ENCODE assay signal across 21 cellular contexts in the genomic region with DNA sequence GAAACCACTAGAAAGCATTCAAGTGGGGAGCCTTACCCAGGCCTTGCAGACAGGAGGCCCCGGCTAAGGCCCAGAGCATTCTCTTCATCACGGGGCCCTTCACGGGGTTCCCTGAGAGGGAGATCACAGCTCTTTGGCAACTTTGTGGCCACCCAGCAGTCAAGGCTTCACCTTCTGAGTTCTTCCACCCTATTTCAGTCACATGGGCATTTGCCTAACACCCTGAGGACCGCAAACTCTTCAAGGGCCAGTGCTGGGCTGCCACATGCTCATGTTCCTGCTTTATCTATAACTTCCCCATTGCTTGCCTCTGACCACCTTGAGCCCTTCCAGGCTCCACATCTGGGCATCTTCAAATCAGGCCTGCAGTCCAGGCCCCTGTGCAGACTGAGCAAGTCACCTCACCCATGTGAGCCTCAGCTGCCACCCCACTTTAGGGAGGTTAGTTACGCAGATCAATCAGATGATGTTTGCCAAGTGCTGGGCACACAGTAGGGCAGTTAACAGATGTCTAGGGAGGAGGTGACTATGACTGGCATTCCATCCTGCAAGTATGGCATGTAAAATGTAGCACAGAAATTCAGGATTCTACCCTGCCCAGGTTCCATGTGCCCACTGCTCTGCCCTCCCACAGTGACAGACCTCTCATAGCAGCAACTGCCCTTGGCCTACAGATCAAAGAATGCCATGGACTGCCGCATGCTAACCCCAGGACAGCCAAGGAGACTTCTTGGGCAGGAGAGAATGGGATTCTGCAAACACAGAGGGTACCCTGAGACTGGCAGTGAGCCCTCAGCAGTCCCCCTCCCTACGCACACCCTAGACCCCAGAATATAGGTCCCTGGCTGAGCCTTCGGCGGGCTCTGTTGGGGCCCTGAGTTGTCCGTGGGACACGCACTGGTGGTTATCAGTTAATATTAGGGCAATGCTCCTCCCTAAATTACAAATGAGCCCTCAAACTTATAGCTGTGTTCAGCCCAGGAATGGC. TPM values are rescaled to one million over a fixed set of nuclear protein-coding genes. Genes with fewer than 3 reads are reported as not detected.
A peak's percentile ranks its signal among the peaks of the same experiment; 100 is the strongest.
DNase-seq lines count a peak whose midpoint lies in the region; ATAC-seq and TF ChIP-seq lines count a peak whose summit lies in the region.
"Had no signal": no experiment of that assay in that cellular context is flagged by ENCODE, and none has a peak within 500 bp of the region (broad histone marks: within the 10 kb centered on the region; RNA-seq: fewer than 3 reads in every experiment).

No MANE protein-coding gene starts in this region.

- no peak for ATAC-seq in GM19452 (IDR thresholded peaks at IDR 0.05; ENCODE audit: unreplicated experiment)
- ATAC-seq: CD8-positive, alpha-beta T cell; foreskin keratinocyte; T-cell had no signal

- no peaks in the 10 kb centered on the region for H4K20me1 ChIP-seq in neural progenitor cell (ENCODE audit: low read depth)
- no peaks in the 10 kb centered on the region for H4K20me1 ChIP-seq in smooth muscle cell (ENCODE audit: low read depth)

- H3K36me3 ChIP-seq in neural progenitor cell (no peaks in the 10 kb centered on the region), smooth muscle cell (ENCODE audit: low read depth) (no peaks in the 10 kb centered on the region)
- H3K36me3 ChIP-seq: brain microvascular endothelial cell had no signal

- no peak overlapping the region for H3K9ac ChIP-seq in neural progenitor cell
- H3K9ac ChIP-seq in smooth muscle cell (ENCODE audit: low read depth): no peak overlapping the region

- DNase-seq in CD14-positive monocyte (ENCODE audit: low spot score) (peak; percentile 78), NOMO-1 treated with DMSO at 0.1 percent for 48 hours (lab: John Stamatoyannopoulos, UW; ENCODE audit: unreplicated experiment) (peak; percentile 92), globus pallidus (ENCODE audit: low spot score) (peak; percentile 43), neural progenitor cell (ENCODE audit: low spot score) (no peak), NCI-H1694 treated with DMSO at 0.1 percent for 48 hours (lab: John Stamatoyannopoulos, UW) (no peak), smooth muscle cell (lab: John Stamatoyannopoulos, UW; ENCODE audit: unreplicated experiment) (no peak)
- no peak for DNase-seq in activated CD4-positive, alpha-beta T cell treated with anti-CD3 and anti-CD28 coated beads, Interleukin-2, amount 50 U/mL, for 1 hour
- DNase-seq: activated CD8-positive, alpha-beta T cell treated with anti-CD3 and anti-CD28 coated beads, Interleukin-2, amount 10 ng/mL, durations not matched to agents 7 days and 5 days; activated naive CD8-positive, alpha-beta T cell treated with anti-CD3 and anti-CD28 coated beads, Interleukin-2, amount 10 ng/mL, durations not matched to agents 7 days and 5 days; activated T-cell treated with anti-CD3 and anti-CD28 coated beads, Interleukin-2, amount 50 U/mL, for 48 hours; brain microvascular endothelial cell; CD8-positive, alpha-beta T cell; DMS79; foreskin keratinocyte; GOT3; NCI-H1092 treated with DMSO at 0.1 percent for 48 hours; stimulated activated CD4-positive, alpha-beta T cell treated with anti-CD3 and anti-CD28 coated beads, Interleukin-2, amount 100 ng/mL, for 48 hours had no signal

- H3K27me3 ChIP-seq in neural progenitor cell (no peaks in the 10 kb centered on the region), smooth muscle cell (ENCODE audit: low read depth) (no peaks in the 10 kb centered on the region)
- H3K27me3 ChIP-seq: brain microvascular endothelial cell, foreskin keratinocyte had no signal

- H3K27ac Mint-ChIP-seq in CD14-positive monocyte: peak overlapping the region; percentile 54 to 87 (median 81)
- H3K27ac Mint-ChIP-seq in neural progenitor cell: peak overlapping the region; percentile 74
- H3K27ac Mint-ChIP-seq: activated naive CD8-positive, alpha-beta T cell treated with anti-CD3 and anti-CD28 coated beads, Interleukin-2, amount 10 ng/mL, durations not matched to agents 7 days and 5 days; CD8-positive, alpha-beta T cell; IgD-negative memory B cell; T-cell had no signal

- H3K4me1 ChIP-seq in neural progenitor cell (no peaks in the 10 kb centered on the region), smooth muscle cell (ENCODE audit: low read depth) (no peaks in the 10 kb centered on the region)
- H3K4me1 ChIP-seq: foreskin keratinocyte had no signal

- WGBS in smooth muscle cell (ENCODE audit: low lambda C conversion rate): 94% methylated on average over 11 of the region's 11 CpGs

- H3K4me3 Mint-ChIP-seq in CD14-positive monocyte (no peak overlapping the region), neural progenitor cell (no peak overlapping the region)
- H3K4me3 Mint-ChIP-seq: activated CD8-positive, alpha-beta T cell treated with anti-CD3 and anti-CD28 coated beads, Interleukin-2, amount 10 ng/mL, durations not matched to agents 7 days and 5 days; activated naive CD8-positive, alpha-beta T cell treated with anti-CD3 and anti-CD28 coated beads, Interleukin-2, amount 10 ng/mL, durations not matched to agents 7 days and 5 days; CD8-positive, alpha-beta T cell; T-cell had no signal

- H3K4me3 ChIP-seq in neural progenitor cell (no peak overlapping the region), smooth muscle cell (no peak overlapping the region)
- H3K4me3 ChIP-seq: mucosa of descending colon had no signal

- no peak overlapping the region for H3K4me2 ChIP-seq in neural progenitor cell
- no peak overlapping the region for H3K4me2 ChIP-seq in smooth muscle cell

- H3K36me3 Mint-ChIP-seq in CD14-positive monocyte (no peaks in the 10 kb centered on the region), neural progenitor cell (no peaks in the 10 kb centered on the region)
- H3K36me3 Mint-ChIP-seq: activated naive CD8-positive, alpha-beta T cell treated with anti-CD3 and anti-CD28 coated beads, Interleukin-2, amount 10 ng/mL, durations not matched to agents 7 days and 5 days; CD8-positive, alpha-beta T cell; IgD-negative memory B cell; T-cell had no signal

- intact Hi-C loops in CD14-positive monocyte (cut with micrococcal nuclease): loop anchor here in 1 of 2 donors (5.0 kb wide), 1 partner anchor 51 kb away; the partner anchor contains the start of gene ARPIN

- no peak overlapping the region for H2AFZ ChIP-seq in neural progenitor cell (replicated peaks)
- no peak overlapping the region for H2AFZ ChIP-seq in smooth muscle cell (ENCODE audit: low read depth)

- no peak overlapping the region for H3K27ac ChIP-seq in neural progenitor cell
- H3K27ac ChIP-seq in smooth muscle cell (ENCODE audit: low read depth): no peak overlapping the region
- H3K27ac ChIP-seq: brain microvascular endothelial cell, foreskin keratinocyte had no signal

- H3K79me2 ChIP-seq in neural progenitor cell (ENCODE audit: low read depth): no peaks in the 10 kb centered on the region
- H3K79me2 ChIP-seq in smooth muscle cell (ENCODE audit: low read depth): no peaks in the 10 kb centered on the region

- H3F3A ChIP-seq in neural progenitor cell (ENCODE audit: low read depth) (no peaks in the 10 kb centered on the region), smooth muscle cell (ENCODE audit: low read depth) (no peaks in the 10 kb centered on the region)

- H3K27me3 Mint-ChIP-seq in CD14-positive monocyte (ENCODE audit: low read depth in 3 of 3): peaks cover 0 to 1% (median 0%) of the 10 kb centered on the region in 3 donors
- peaks cover 2% of the 10 kb centered on the region for H3K27me3 Mint-ChIP-seq in neural progenitor cell (ENCODE audit: insufficient read depth, low read depth)

- TF ChIP-seq CTCF in CD14-positive monocyte (IDR thresholded peaks at IDR 0.05): no peak
- TF ChIP-seq CTCF in neural progenitor cell (IDR thresholded peaks at IDR 0.05): no peak
- TF ChIP-seq CTCF in smooth muscle cell (IDR thresholded peaks at IDR 0.05; ENCODE audit: borderline replicate concordance, insufficient read depth, poor library complexity, severe bottlenecking): no peak

- H3K4me1 Mint-ChIP-seq in CD14-positive monocyte (peaks cover 51% of the 10 kb centered on the region), neural progenitor cell (peaks cover 6% of the 10 kb centered on the region)
- H3K4me1 Mint-ChIP-seq: IgD-negative memory B cell had no signal

- H3K9me3 ChIP-seq in neural progenitor cell (ENCODE audit: low read depth): no peaks in the 10 kb centered on the region
- H3K9me3 ChIP-seq in smooth muscle cell (replicated peaks; ENCODE audit: low read depth): no peaks in the 10 kb centered on the region
- H3K9me3 ChIP-seq: mucosa of descending colon had no signal

- H3K9me3 Mint-ChIP-seq in CD14-positive monocyte (peaks cover 0 to 6% (median 2%) of the 10 kb centered on the region in 7 donors), neural progenitor cell (no peaks in the 10 kb centered on the region)
- H3K9me3 Mint-ChIP-seq: activated naive CD8-positive, alpha-beta T cell treated with anti-CD3 and anti-CD28 coated beads, Interleukin-2, amount 10 ng/mL, durations not matched to agents 7 days and 5 days; CD8-positive, alpha-beta T cell; IgD-negative memory B cell; T-cell had no signal

RNA-seq across cellular contexts. Expression of gene ZNF710, which starts 37.5 kb away (rescaled TPM):
- polyA plus RNA-seq in CD14-positive monocyte (1 to 10 TPM; 3.4 to 4.8 TPM), smooth muscle cell (10.4 and 14.8 TPM in 2 replicates)
- total RNA-seq in neural progenitor cell (ENCODE audit: low replicate concordance) (14.9 and 29.6 TPM in 2 replicates), smooth muscle cell (8.6 and 20.8 TPM in 2 replicates)

RNA-seq across cellular contexts. Expression of gene ARPIN, which starts 50.8 kb away (rescaled TPM):
- polyA plus RNA-seq in CD14-positive monocyte (10 to 100 TPM in 1 of 2 donors, 1 to 10 TPM in 1; 9.7 to 14.0 TPM), smooth muscle cell (3.1 and 4.3 TPM in 2 replicates)
- total RNA-seq in neural progenitor cell (ENCODE audit: low replicate concordance) (5.9 and 10.4 TPM in 2 replicates), smooth muscle cell (4.0 and 5.8 TPM in 2 replicates)
- total RNA-seq: activated CD8-positive, alpha-beta T cell treated with anti-CD3 and anti-CD28 coated beads, Interleukin-2, amount 10 ng/mL, durations not matched to agents 7 days and 5 days; CD8-positive, alpha-beta T cell had no signal
- polyA plus RNA-seq: IgD-negative memory B cell had no signal

Comparison
In these comparisons a context has a peak if more than half of its experiments do, and no peak if none do; other contexts are left out.
1. DNase-seq: peak in CD14-positive monocyte (single experiment), NOMO-1 treated with DMSO at 0.1 percent for 48 hours (single experiment) and globus pallidus (single experiment); none in neural progenitor cell (single experiment), NCI-H1694 treated with DMSO at 0.1 percent for 48 hours (single experiment), smooth muscle cell (single experiment) and activated CD4-positive, alpha-beta T cell treated with anti-CD3 and anti-CD28 coated beads, Interleukin-2, amount 50 U/mL, for 1 hour (single experiment).